In genomic region chr10:102668312-102669110, GRCh38 we compare ENCODE assay signal across 1 cellular context.
TF ChIP-seq lines count a peak whose summit lies in the region.

No MANE protein-coding gene starts in this region.

TF ChIP-seq in WTC11, 78 proteins besides CTCF, POLR2A, EP300 and RAD21:
- TF ChIP-seq PRDM15 (CRISPR knock-in tag; IDR thresholded peaks at IDR 0.05) (peak; percentile 53), ZNF281 (CRISPR knock-in tag; IDR thresholded peaks at IDR 0.05) (no peak)
